Comparison of ENCODE assay signal across 8 cellular contexts in the genomic region with DNA sequence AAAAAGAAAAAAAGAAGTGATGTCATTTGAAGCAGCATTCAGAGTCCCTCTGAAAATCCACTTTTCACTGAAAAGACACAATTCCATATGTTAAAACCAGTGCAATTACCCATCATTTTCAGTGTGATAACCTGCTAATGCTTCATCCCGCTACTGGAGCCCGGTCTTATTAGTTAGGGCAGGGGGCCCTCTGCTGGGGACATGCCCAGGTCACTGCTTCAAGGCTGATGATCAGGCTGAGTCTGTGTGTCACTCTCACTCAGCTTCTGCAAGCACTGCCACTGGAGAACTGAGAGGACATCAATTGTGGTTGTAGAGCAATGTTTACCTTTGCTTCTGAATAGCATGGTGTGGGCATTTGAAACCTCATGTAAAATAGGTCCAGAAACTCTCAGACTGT. TPM values are rescaled to one million over a fixed set of nuclear protein-coding genes. Genes with fewer than 3 reads are reported as not detected.
A peak's percentile ranks its signal among the peaks of the same experiment; 100 is the strongest.
DNase-seq lines count a peak whose midpoint lies in the region; ATAC-seq and TF ChIP-seq lines count a peak whose summit lies in the region.

No MANE protein-coding gene starts in this region.

- peak; percentile 73 for TF ChIP-seq RAD21 in HCT116 (IDR thresholded peaks at IDR 0.05; ENCODE audit: low read depth)

- H3K27me3 Mint-ChIP-seq in activated CD4-positive, alpha-beta T cell treated with anti-CD3 and anti-CD28 coated beads for 36 hours, result peaks cover 4% of the 10 kb centered on the region

- H3K36me3 ChIP-seq in HCT116 (ENCODE audit: control insufficient read depth in 1 of 2, insufficient read depth in 2 of 2, low read length in 2 of 2), result no peaks in the 10 kb centered on the region
- no peaks in the 10 kb centered on the region for H3K36me3 ChIP-seq in WERI-Rb-1

- no peaks in the 10 kb centered on the region for H3K4me1 ChIP-seq in HCT116 (ENCODE audit: control insufficient read depth in 1 of 2, insufficient read depth in 2 of 2, low read length in 2 of 2)

- H3K9me3 ChIP-seq in HCT116 (ENCODE audit: control insufficient read depth in 1 of 2, insufficient read depth in 1 of 2, low read depth in 1 of 2, low read length in 2 of 2), result no peaks in the 10 kb centered on the region
- H3K9me3 ChIP-seq in WERI-Rb-1 (ENCODE audit: severe bottlenecking), result no peaks in the 10 kb centered on the region

- H3K4me3 Mint-ChIP-seq in activated CD4-positive, alpha-beta T cell treated with anti-CD3 and anti-CD28 coated beads for 36 hours, result no peak overlapping the region

- H4K20me1 ChIP-seq in HCT116 (ENCODE audit: insufficient read depth), result no peaks in the 10 kb centered on the region

- H3K27ac Mint-ChIP-seq in activated CD4-positive, alpha-beta T cell treated with anti-CD3 and anti-CD28 coated beads for 36 hours, result no peak overlapping the region

- no peaks in the 10 kb centered on the region for H3K36me3 Mint-ChIP-seq in activated CD4-positive, alpha-beta T cell treated with anti-CD3 and anti-CD28 coated beads for 36 hours (ENCODE audit: low read depth)

- no peak overlapping the region for H2AFZ ChIP-seq in HCT116 (ENCODE audit: low read depth, low read length, poor library complexity, severe bottlenecking)

- no peaks in the 10 kb centered on the region for H3K9me3 Mint-ChIP-seq in activated CD4-positive, alpha-beta T cell treated with anti-CD3 and anti-CD28 coated beads for 36 hours (ENCODE audit: low read depth)

- TF ChIP-seq CTCF in HCT116 (IDR thresholded peaks at IDR 0.05 in 2 of 3, conservative IDR thresholded peaks at IDR 0.05 in 1 of 3; ENCODE audit: borderline replicate concordance in 1 of 3, insufficient read depth in 1 of 3, low read depth in 2 of 3, low read length in 2 of 3) (peak; percentile 56 to 71 (median 69)), WERI-Rb-1 (IDR thresholded peaks at IDR 0.05; ENCODE audit: low read depth, low read length) (peak; percentile 77)

- POLR2A ChIA-PET in activated CD4-positive, alpha-beta T cell treated with anti-CD3 and anti-CD28 coated beads for 36 hours (lab: Charles Lee), result no interaction called here
- POLR2A ChIA-PET in HCT116 (lab: Charles Lee), result no interaction called here

- intact Hi-C loops in activated CD4-positive, alpha-beta T cell treated with anti-CD3 and anti-CD28 coated beads for 36 hours (cut with DNase I, micrococcal nuclease), result loop anchor here in 1 of 2 experiments (10.0 kb wide), 1 partner anchor 455 kb away; no protein-coding TSS in a partner anchor
- intact Hi-C loops in HCT116 (cut with micrococcal nuclease) (loop anchor here (1.0 to 10.0 kb wide), 3 partner anchors 455 to 940 kb away; no protein-coding TSS in a partner anchor), head of caudate nucleus (cut with DNase I) (loop anchor here (5.0 kb wide), 1 partner anchor 917 kb away; no protein-coding TSS in a partner anchor)

- no peaks in the 10 kb centered on the region for H3K27me3 ChIP-seq in HCT116 (ENCODE audit: insufficient read depth, low read length)
- H3K27me3 ChIP-seq in WERI-Rb-1 (ENCODE audit: insufficient read depth, low read depth, severe bottlenecking), result no peaks in the 10 kb centered on the region

- no peaks in the 10 kb centered on the region for H3K79me2 ChIP-seq in HCT116 (ENCODE audit: insufficient read depth, low read length)

- no peaks in the 10 kb centered on the region for H3K9me2 ChIP-seq in HCT116 (ENCODE audit: insufficient read depth)

- RAD21 ChIA-PET in HCT116 (lab: Charles Lee; ENCODE audit: low non-redundant PET in 1 of 2, low total read pairs in 2 of 2, uncharacterized antibody in 2 of 2, unreplicated experiment in 2 of 2), result interaction anchor here (0.7 to 1.2 kb wide), 3 partner anchors 42 to 160 kb away, joined by 3 to 8 read pairs (median 5); no protein-coding TSS in a partner anchor

- H3K4me1 Mint-ChIP-seq in activated CD4-positive, alpha-beta T cell treated with anti-CD3 and anti-CD28 coated beads for 36 hours, result no peaks in the 10 kb centered on the region

- peak; percentile 53 for DNase-seq in activated CD4-positive, alpha-beta T cell treated with anti-CD3 and anti-CD28 coated beads for 36 hours
- no peak for DNase-seq in activated CD4-positive, alpha-beta T cell treated with anti-CD3 and anti-CD28 coated beads for 1 hour
- peak; percentile 41 for DNase-seq in HCT116 (ENCODE audit: low read depth, low spot score)
- DNase-seq in NCI-H146 treated with DMSO at 0.1 percent for 48 hours (lab: John Stamatoyannopoulos, UW; ENCODE audit: unreplicated experiment), result peak; percentile 61
- peak; percentile 72 for DNase-seq in WERI-Rb-1
- DNase-seq in head of caudate nucleus, result peak in 40 of 42 donors; percentile 3 to 73 (median 36)
- DNase-seq in stimulated activated CD8-positive, alpha-beta memory T cell treated with anti-CD3 and anti-CD28 coated beads, Interleukin-4, amount 100 ng/mL, for 48 hours, result peak; percentile 39
- DNase-seq in 8988T, result no peak

- no peak overlapping the region for H3K9ac ChIP-seq in HCT116 (ENCODE audit: low read length)

- H3K4me3 ChIP-seq in HCT116 (replicated peaks in 1 of 2; ENCODE audit: low read depth in 1 of 2, low read length in 2 of 2), result no peak overlapping the region
- H3K4me3 ChIP-seq in WERI-Rb-1 (ENCODE audit: low read depth, low read length), result no peak overlapping the region

- no peak for TF ChIP-seq POLR2A in HCT116 (IDR thresholded peaks at IDR 0.05; ENCODE audit: borderline replicate concordance, extremely low read depth, insufficient read depth, insufficient read length)

- CTCF ChIA-PET in activated CD4-positive, alpha-beta T cell treated with anti-CD3 and anti-CD28 coated beads for 36 hours (lab: Charles Lee), result interaction anchor here (0.7 to 1.2 kb wide), 2 partner anchors 703 to 964 kb away, joined by 5 read pairs; no protein-coding TSS in a partner anchor
- CTCF ChIA-PET in HCT116 (lab: Charles Lee), result interaction anchor here (0.7 to 1.9 kb wide), 9 partner anchors 15 to 967 kb away, joined by 3 to 11 read pairs (median 5); no protein-coding TSS in a partner anchor

- BruUV-seq in HCT116 (replicated peaks; lab: Mats Ljungman, UMichigan), result no TSS peak

- no peak for ATAC-seq in activated CD4-positive, alpha-beta T cell treated with anti-CD3 and anti-CD28 coated beads for 36 hours
- peak; percentile 91 for ATAC-seq in HCT116

- H3K27ac ChIP-seq in HCT116 (ENCODE audit: low read depth, low read length) (no peak overlapping the region), WERI-Rb-1 (no peak overlapping the region)

- H3K4me2 ChIP-seq in HCT116 (ENCODE audit: low read length), result no peak overlapping the region

TF ChIP-seq in HCT116, 20 proteins besides CTCF, POLR2A, EP300 and RAD21:
- no peak for TF ChIP-seq CBX3 (IDR thresholded peaks at IDR 0.05; ENCODE audit: low read depth)
- TF ChIP-seq, protein P1, sequence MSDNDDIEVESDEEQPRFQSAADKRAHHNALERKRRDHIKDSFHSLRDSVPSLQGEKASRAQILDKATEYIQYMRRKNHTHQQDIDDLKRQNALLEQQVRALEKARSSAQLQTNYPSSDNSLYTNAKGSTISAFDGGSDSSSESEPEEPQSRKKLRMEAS (IDR thresholded peaks at IDR 0.05), result no peak
- TF ChIP-seq EZH2phosphoT487 (IDR thresholded peaks at IDR 0.05; ENCODE audit: borderline replicate concordance), result no peak
- no peak for TF ChIP-seq SIN3A (IDR thresholded peaks at IDR 0.05; ENCODE audit: low read depth)
- no peak for TF ChIP-seq ELF1 (IDR thresholded peaks at IDR 0.05; ENCODE audit: borderline replicate concordance, low read depth)
- no peak for TF ChIP-seq EZH2 (IDR thresholded peaks at IDR 0.05)
- TF ChIP-seq SP1 (IDR thresholded peaks at IDR 0.05; ENCODE audit: low read depth), result no peak
- TF ChIP-seq, protein P2, sequence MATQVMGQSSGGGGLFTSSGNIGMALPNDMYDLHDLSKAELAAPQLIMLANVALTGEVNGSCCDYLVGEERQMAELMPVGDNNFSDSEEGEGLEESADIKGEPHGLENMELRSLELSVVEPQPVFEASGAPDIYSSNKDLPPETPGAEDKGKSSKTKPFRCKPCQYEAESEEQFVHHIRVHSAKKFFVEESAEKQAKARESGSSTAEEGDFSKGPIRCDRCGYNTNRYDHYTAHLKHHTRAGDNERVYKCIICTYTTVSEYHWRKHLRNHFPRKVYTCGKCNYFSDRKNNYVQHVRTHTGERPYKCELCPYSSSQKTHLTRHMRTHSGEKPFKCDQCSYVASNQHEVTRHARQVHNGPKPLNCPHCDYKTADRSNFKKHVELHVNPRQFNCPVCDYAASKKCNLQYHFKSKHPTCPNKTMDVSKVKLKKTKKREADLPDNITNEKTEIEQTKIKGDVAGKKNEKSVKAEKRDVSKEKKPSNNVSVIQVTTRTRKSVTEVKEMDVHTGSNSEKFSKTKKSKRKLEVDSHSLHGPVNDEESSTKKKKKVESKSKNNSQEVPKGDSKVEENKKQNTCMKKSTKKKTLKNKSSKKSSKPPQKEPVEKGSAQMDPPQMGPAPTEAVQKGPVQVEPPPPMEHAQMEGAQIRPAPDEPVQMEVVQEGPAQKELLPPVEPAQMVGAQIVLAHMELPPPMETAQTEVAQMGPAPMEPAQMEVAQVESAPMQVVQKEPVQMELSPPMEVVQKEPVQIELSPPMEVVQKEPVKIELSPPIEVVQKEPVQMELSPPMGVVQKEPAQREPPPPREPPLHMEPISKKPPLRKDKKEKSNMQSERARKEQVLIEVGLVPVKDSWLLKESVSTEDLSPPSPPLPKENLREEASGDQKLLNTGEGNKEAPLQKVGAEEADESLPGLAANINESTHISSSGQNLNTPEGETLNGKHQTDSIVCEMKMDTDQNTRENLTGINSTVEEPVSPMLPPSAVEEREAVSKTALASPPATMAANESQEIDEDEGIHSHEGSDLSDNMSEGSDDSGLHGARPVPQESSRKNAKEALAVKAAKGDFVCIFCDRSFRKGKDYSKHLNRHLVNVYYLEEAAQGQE (IDR thresholded peaks at IDR 0.05; ENCODE audit: low read depth), result no peak
- TF ChIP-seq YY1 (IDR thresholded peaks at IDR 0.05; ENCODE audit: extremely low read depth, insufficient replicate concordance, low read depth, low read length), result no peak

RNA-seq across cellular contexts. Expression of a gene that starts 49.1 kb away (rescaled TPM):
- not detected for total RNA-seq in activated CD4-positive, alpha-beta T cell treated with anti-CD3 and anti-CD28 coated beads for 36 hours
- not detected for total RNA-seq in HCT116 (2021; ENCODE audit: unreplicated experiment)
- polyA plus RNA-seq in HCT116 (2012), result 0.18 and 0.35 TPM in 2 replicates

Comparison
In these comparisons a context has a peak if more than half of its experiments do, and no peak if none do; other contexts are left out.
1. DNase-seq: peak in activated CD4-positive, alpha-beta T cell treated with anti-CD3 and anti-CD28 coated beads for 36 hours (single experiment), HCT116 (single experiment), NCI-H146 treated with DMSO at 0.1 percent for 48 hours (single experiment), WERI-Rb-1 (single experiment), head of caudate nucleus (40 of 42) and stimulated activated CD8-positive, alpha-beta memory T cell treated with anti-CD3 and anti-CD28 coated beads, Interleukin-4, amount 100 ng/mL, for 48 hours (single experiment); none in activated CD4-positive, alpha-beta T cell treated with anti-CD3 and anti-CD28 coated beads for 1 hour (single experiment) and 8988T (single experiment).